Comparison of ENCODE assay signal across 13 cellular contexts in the genomic region with DNA sequence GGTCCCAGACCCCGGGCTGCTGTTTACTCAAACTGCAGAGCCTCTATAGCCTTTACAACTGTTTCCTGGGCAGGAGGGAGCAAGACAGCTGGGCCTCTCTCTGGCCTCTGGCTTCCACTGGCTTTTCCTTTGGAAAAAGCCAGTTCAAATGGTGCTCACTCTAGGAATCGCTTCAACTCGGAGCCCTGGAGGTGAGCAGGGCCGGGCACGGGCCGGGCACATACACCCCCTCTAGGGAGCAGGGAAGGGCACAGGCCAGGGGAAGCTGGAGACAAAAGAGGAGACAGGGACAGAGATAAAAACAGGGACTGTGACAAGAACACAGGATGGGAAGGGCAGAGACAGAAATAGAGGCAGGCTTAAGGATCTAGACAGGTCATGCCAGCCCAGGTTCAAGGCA. TPM values are rescaled to one million over a fixed set of nuclear protein-coding genes. Genes with fewer than 3 reads are reported as not detected.
A peak's percentile ranks its signal among the peaks of the same experiment; 100 is the strongest.
DNase-seq lines count a peak whose midpoint lies in the region; ATAC-seq and TF ChIP-seq lines count a peak whose summit lies in the region.
"Had no signal": no experiment of that assay in that cellular context is flagged by ENCODE, and none has a peak within 500 bp of the region (broad histone marks: within the 10 kb centered on the region; RNA-seq: fewer than 3 reads in every experiment).

No MANE protein-coding gene starts in this region.

- TF ChIP-seq CTCF in brain (conservative IDR thresholded peaks at IDR 0.05): no peak

- no peaks in the 10 kb centered on the region for H3K36me3 Mint-ChIP-seq in brain

- peak overlapping the region in 3 of 5 experiments; percentile 9 to 81 (median 67) for H3K4me3 Mint-ChIP-seq in brain

- H3K27me3 Mint-ChIP-seq in brain: peaks cover 8% of the 10 kb centered on the region

- H3K9me3 Mint-ChIP-seq in brain: no peaks in the 10 kb centered on the region

- no peaks in the 10 kb centered on the region for H3K27me3 ChIP-seq in layer of hippocampus (ENCODE audit: control insufficient read depth, insufficient read depth, low read length)
- H3K27me3 ChIP-seq: body of pancreas had no signal

- peaks cover 16% of the 10 kb centered on the region for H3K4me1 Mint-ChIP-seq in brain

- peak overlapping the region in 3 of 7 experiments; percentile 12 to 18 (median 17) for H3K4me3 ChIP-seq in skin epidermis
- H3K4me3 ChIP-seq: body of pancreas, PC-9 had no signal

- ATAC-seq in HG03280 (IDR thresholded peaks at IDR 0.05; ENCODE audit: unreplicated experiment) (no peak), GM21576 (IDR thresholded peaks at IDR 0.05; ENCODE audit: unreplicated experiment) (no peak)
- ATAC-seq: body of pancreas had no signal

- H3K27ac ChIP-seq in layer of hippocampus (ENCODE audit: low read depth, low read length) (peak overlapping the region; percentile 66), skin epidermis (peak overlapping the region in 13 of 21 experiments; percentile 11 to 80 (median 50))
- H3K27ac ChIP-seq: PC-9 had no signal

- DNase-seq in EH (ENCODE audit: low read depth): peak; percentile 14
- no peak for DNase-seq in SHP77 treated with DMSO at 0.1 percent for 48 hours (lab: John Stamatoyannopoulos, UW)
- no peak for DNase-seq in stimulated activated CD4-positive, alpha-beta T cell treated with anti-CD3 and anti-CD28 coated beads, Interleukin-12 subunit alpha, Interleukin-12 subunit beta, amount 100 ng/mL, for 4 hours
- DNase-seq: activated CD8-positive, alpha-beta memory T cell treated with anti-CD3 and anti-CD28 coated beads, Interleukin-2, amount 50 U/mL, for 4 hours; C1 segment of cervical spinal cord; KG1; PC-9 had no signal

- peak overlapping the region in 4 of 5 experiments; percentile 62 to 79 (median 72) for H3K27ac Mint-ChIP-seq in brain

RNA-seq across cellular contexts. Expression of a gene that starts 0.8 kb away (rescaled TPM):
- 10.8 TPM for polyA plus RNA-seq in brain (ENCODE audit: insufficient read depth, low read depth, low replicate concordance)

RNA-seq across cellular contexts. Expression of a gene that starts 58.3 kb away (rescaled TPM):
- polyA plus RNA-seq in brain (ENCODE audit: insufficient read depth, low read depth, low replicate concordance): 10.9 TPM
